8 cellular contexts compared by ENCODE assay signal in the genomic region with DNA sequence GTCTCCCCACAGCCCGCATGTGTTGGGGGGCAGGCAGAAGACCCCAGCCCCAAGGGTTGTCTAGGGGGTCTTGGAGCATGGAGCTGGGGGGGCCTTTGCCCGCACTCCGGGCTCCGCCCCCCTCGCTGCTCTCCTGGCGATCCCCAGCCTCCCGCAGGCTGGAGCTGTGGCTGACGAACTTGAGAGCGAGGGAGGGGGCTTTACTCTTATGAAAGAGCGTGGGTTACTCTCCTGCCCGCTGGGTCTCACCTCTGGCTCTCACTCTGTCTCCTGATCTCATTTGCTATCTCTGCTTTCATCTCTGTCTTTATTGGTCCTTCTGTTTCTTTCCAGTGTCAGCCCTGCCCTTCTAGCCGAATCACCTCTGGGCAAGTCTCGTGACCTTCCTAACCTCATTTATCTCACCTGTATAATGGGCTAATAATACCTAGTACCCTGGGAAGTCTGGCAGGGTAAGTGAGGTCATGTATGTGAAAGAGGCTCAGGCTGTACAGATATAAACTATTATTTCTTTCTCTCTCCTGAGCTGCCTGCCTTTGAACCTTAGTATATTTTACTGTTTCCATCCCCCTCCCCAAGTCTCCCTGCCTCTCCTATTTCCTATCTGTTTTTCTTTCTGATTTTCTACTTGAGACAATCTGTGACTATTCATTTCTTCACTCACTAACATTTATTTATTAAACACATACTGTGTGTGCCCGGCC. TPM values are rescaled to one million over a fixed set of nuclear protein-coding genes. Genes with fewer than 3 reads are reported as not detected.
DNase-seq lines count a peak whose midpoint lies in the region; ATAC-seq and TF ChIP-seq lines count a peak whose summit lies in the region.

No MANE protein-coding gene starts in this region.

- H3K79me2 ChIP-seq in hepatocyte = peaks cover 28% of the 10 kb centered on the region

- H3K4me2 ChIP-seq in hepatocyte = peak overlapping the region; percentile 93

- DNase-seq in SIG-M5 treated with dmso at 0.1 percent for 504 hours (lab: John Stamatoyannopoulos, UW; ENCODE audit: unreplicated experiment) (peak; percentile 39), SIG-M5 (lab: John Stamatoyannopoulos, UW) (no peak), LHCN-M2 (ENCODE audit: low read depth) (peak; percentile 29), hepatocyte (ENCODE audit: low spot score) (peak; percentile 81)
- DNase-seq in activated T-helper 1 cell treated with anti-CD3 and anti-CD28 coated beads, Interleukin-12 subunit alpha, Interleukin-12 subunit beta, Interleukin-2, Interleukin-4 antibody, amounts not matched to agents 30 ng/mL and 10 ng/mL and 1 ng/mL, durations not matched to agents 14 hours and 24 hours and 36 hours (ENCODE audit: low spot score) = no peak

- H3K9me2 ChIP-seq in hepatocyte (replicated peaks; ENCODE audit: insufficient read depth) = no peaks in the 10 kb centered on the region

- H3K36me3 ChIP-seq in hepatocyte (replicated peaks; ENCODE audit: insufficient read depth, low read depth) (no peaks in the 10 kb centered on the region), skeletal muscle tissue (ENCODE audit: control insufficient read depth in 3 of 3, insufficient read depth in 3 of 3, low read length in 3 of 3) (peaks cover 4 to 12% (median 8%) of the 10 kb centered on the region in 3 donors)

- H3K27ac Mint-ChIP-seq in activated T-helper 1 cell treated with anti-CD3 and anti-CD28 coated beads, Interleukin-12 subunit alpha, Interleukin-12 subunit beta, Interleukin-2, Interleukin-4 antibody, amounts not matched to agents 30 ng/mL and 10 ng/mL and 1 ng/mL, durations not matched to agents 14 hours and 24 hours and 36 hours = peak overlapping the region; percentile 79

- peaks cover 31% of the 10 kb centered on the region for H3K4me1 Mint-ChIP-seq in activated T-helper 1 cell treated with anti-CD3 and anti-CD28 coated beads, Interleukin-12 subunit alpha, Interleukin-12 subunit beta, Interleukin-2, Interleukin-4 antibody, amounts not matched to agents 30 ng/mL and 10 ng/mL and 1 ng/mL, durations not matched to agents 14 hours and 24 hours and 36 hours (ENCODE audit: low read depth)

- intact Hi-C loops in activated T-helper 1 cell treated with anti-CD3 and anti-CD28 coated beads, Interleukin-12 subunit alpha, Interleukin-12 subunit beta, Interleukin-2, Interleukin-4 antibody, amounts not matched to agents 30 ng/mL and 10 ng/mL and 1 ng/mL, durations not matched to agents 14 hours and 24 hours and 36 hours (cut with micrococcal nuclease) = loop anchor here (1.0 to 5.0 kb wide), 2 partner anchors 14 to 457 kb away; a partner anchor contains a TSS

- no peak for ATAC-seq in GM19035 (IDR thresholded peaks at IDR 0.05; ENCODE audit: unreplicated experiment)
- no peak for ATAC-seq in GM21619 (IDR thresholded peaks at IDR 0.05; ENCODE audit: unreplicated experiment)

- H3K27me3 ChIP-seq in hepatocyte (no peaks in the 10 kb centered on the region), skeletal muscle tissue (ENCODE audit: control insufficient read depth in 3 of 3, insufficient read depth in 3 of 3, low read length in 3 of 3) (no peaks in the 10 kb centered on the region)

- H3K4me3 ChIP-seq in hepatocyte (peak overlapping the region; percentile 77), skeletal muscle tissue (ENCODE audit: low read length in 3 of 3) (peak overlapping the region; percentile 82 to 88 (median 83))

- H3K9ac ChIP-seq in skeletal muscle tissue (ENCODE audit: low read depth in 1 of 3, low read length in 3 of 3) = peak overlapping the region in 2 of 3 donors; percentile 51 to 88

- H3K27ac ChIP-seq in hepatocyte = peak overlapping the region; percentile 97
- no peak overlapping the region for H3K27ac ChIP-seq in skeletal muscle tissue (ENCODE audit: low read depth, low read length)

- peaks cover 10% of the 10 kb centered on the region for H3K36me3 Mint-ChIP-seq in activated T-helper 1 cell treated with anti-CD3 and anti-CD28 coated beads, Interleukin-12 subunit alpha, Interleukin-12 subunit beta, Interleukin-2, Interleukin-4 antibody, amounts not matched to agents 30 ng/mL and 10 ng/mL and 1 ng/mL, durations not matched to agents 14 hours and 24 hours and 36 hours (ENCODE audit: low read depth)

- no peaks in the 10 kb centered on the region for H3K27me3 Mint-ChIP-seq in activated T-helper 1 cell treated with anti-CD3 and anti-CD28 coated beads, Interleukin-12 subunit alpha, Interleukin-12 subunit beta, Interleukin-2, Interleukin-4 antibody, amounts not matched to agents 30 ng/mL and 10 ng/mL and 1 ng/mL, durations not matched to agents 14 hours and 24 hours and 36 hours (ENCODE audit: insufficient read depth)

- no peak for TF ChIP-seq CTCF in hepatocyte (IDR thresholded peaks at IDR 0.05; ENCODE audit: poor library complexity)

- peak overlapping the region; percentile 93 for H3K4me3 Mint-ChIP-seq in activated T-helper 1 cell treated with anti-CD3 and anti-CD28 coated beads, Interleukin-12 subunit alpha, Interleukin-12 subunit beta, Interleukin-2, Interleukin-4 antibody, amounts not matched to agents 30 ng/mL and 10 ng/mL and 1 ng/mL, durations not matched to agents 14 hours and 24 hours and 36 hours

- WGBS in hepatocyte (ENCODE audit: low lambda C conversion rate, missing lambda C conversion rate) = 3% methylated on average over 13 of the region's 14 CpGs

- no peaks in the 10 kb centered on the region for H3K9me3 Mint-ChIP-seq in activated T-helper 1 cell treated with anti-CD3 and anti-CD28 coated beads, Interleukin-12 subunit alpha, Interleukin-12 subunit beta, Interleukin-2, Interleukin-4 antibody, amounts not matched to agents 30 ng/mL and 10 ng/mL and 1 ng/mL, durations not matched to agents 14 hours and 24 hours and 36 hours

- H2AFZ ChIP-seq in hepatocyte = peak overlapping the region; percentile 50

- H3K9me3 ChIP-seq in hepatocyte (ENCODE audit: low read depth) = no peaks in the 10 kb centered on the region
- H3K9me3 ChIP-seq in skeletal muscle tissue (ENCODE audit: control insufficient read depth in 3 of 3, low read length in 3 of 3) = no peaks in the 10 kb centered on the region

- H4K20me1 ChIP-seq in hepatocyte (ENCODE audit: insufficient read depth, poor library complexity, severe bottlenecking) = peaks cover 3% of the 10 kb centered on the region

- peaks cover 15% of the 10 kb centered on the region for H3K4me1 ChIP-seq in hepatocyte (ENCODE audit: insufficient read depth)
- H3K4me1 ChIP-seq in skeletal muscle tissue (ENCODE audit: control insufficient read depth in 3 of 3, insufficient read depth in 3 of 3, low read length in 3 of 3) = peaks cover 24 to 30% (median 28%) of the 10 kb centered on the region in 3 donors

RNA-seq across cellular contexts. Expression of a gene that starts 0.7 kb away (rescaled TPM):
- total RNA-seq in LHCN-M2 (2014; rRNA removed) = 8.0 and 8.7 TPM in 2 replicates
- 7.1 TPM for polyA plus RNA-seq in LHCN-M2 (2012)
- 5.7 and 6.8 TPM in 2 replicates for total RNA-seq in activated T-helper 1 cell treated with anti-CD3 and anti-CD28 coated beads, Interleukin-12 subunit alpha, Interleukin-12 subunit beta, Interleukin-2, Interleukin-4 antibody, amounts not matched to agents 30 ng/mL and 10 ng/mL and 1 ng/mL, durations not matched to agents 14 hours and 24 hours and 36 hours
- 20.5 and 21.3 TPM in 2 replicates for total RNA-seq in hepatocyte
- polyA plus RNA-seq in hepatocyte = 16.3 and 18.1 TPM in 2 replicates
- total RNA-seq in skeletal muscle tissue = 3.7 TPM

RNA-seq across cellular contexts. Expression of a gene that starts 13.1 kb away (rescaled TPM):
- 82.4 and 86.7 TPM in 2 replicates for total RNA-seq in LHCN-M2 (2014; rRNA removed)
- 55.8 TPM for polyA plus RNA-seq in LHCN-M2 (2012)
- 82.9 and 86.8 TPM in 2 replicates for total RNA-seq in activated T-helper 1 cell treated with anti-CD3 and anti-CD28 coated beads, Interleukin-12 subunit alpha, Interleukin-12 subunit beta, Interleukin-2, Interleukin-4 antibody, amounts not matched to agents 30 ng/mL and 10 ng/mL and 1 ng/mL, durations not matched to agents 14 hours and 24 hours and 36 hours
- 44.8 and 55.7 TPM in 2 replicates for total RNA-seq in hepatocyte
- 108 and 117 TPM in 2 replicates for polyA plus RNA-seq in hepatocyte
- total RNA-seq in skeletal muscle tissue = 33.9 TPM

RNA-seq across cellular contexts. Expression of a gene that starts 14.4 kb away (rescaled TPM):
- total RNA-seq in LHCN-M2 (2014; rRNA removed) = 1.7 and 2.1 TPM in 2 replicates
- 3.9 TPM for polyA plus RNA-seq in LHCN-M2 (2012)
- total RNA-seq in activated T-helper 1 cell treated with anti-CD3 and anti-CD28 coated beads, Interleukin-12 subunit alpha, Interleukin-12 subunit beta, Interleukin-2, Interleukin-4 antibody, amounts not matched to agents 30 ng/mL and 10 ng/mL and 1 ng/mL, durations not matched to agents 14 hours and 24 hours and 36 hours = 2.8 and 3.0 TPM in 2 replicates
- total RNA-seq in hepatocyte = 4.0 and 5.5 TPM in 2 replicates
- polyA plus RNA-seq in hepatocyte = 10.3 and 13.1 TPM in 2 replicates
- 0.52 TPM for total RNA-seq in skeletal muscle tissue

RNA-seq across cellular contexts. Expression of a gene that starts 30.6 kb away (rescaled TPM):
- not detected in 2 replicates for total RNA-seq in LHCN-M2 (2014; rRNA removed)
- not detected for polyA plus RNA-seq in LHCN-M2 (2012)
- not detected in 2 replicates for total RNA-seq in activated T-helper 1 cell treated with anti-CD3 and anti-CD28 coated beads, Interleukin-12 subunit alpha, Interleukin-12 subunit beta, Interleukin-2, Interleukin-4 antibody, amounts not matched to agents 30 ng/mL and 10 ng/mL and 1 ng/mL, durations not matched to agents 14 hours and 24 hours and 36 hours
- total RNA-seq in hepatocyte = 0.60 TPM in 1 of 2 replicates, not detected in the other
- polyA plus RNA-seq in hepatocyte = 0.12 TPM in 1 of 2 replicates, not detected in the other
- total RNA-seq in skeletal muscle tissue = not detected

RNA-seq across cellular contexts. Expression of a gene that starts 30.7 kb away (rescaled TPM):
- total RNA-seq in LHCN-M2 (2014; rRNA removed) = 0.11 and 0.13 TPM in 2 replicates
- polyA plus RNA-seq in LHCN-M2 (2012) = not detected
- 0.26 and 0.27 TPM in 2 replicates for total RNA-seq in activated T-helper 1 cell treated with anti-CD3 and anti-CD28 coated beads, Interleukin-12 subunit alpha, Interleukin-12 subunit beta, Interleukin-2, Interleukin-4 antibody, amounts not matched to agents 30 ng/mL and 10 ng/mL and 1 ng/mL, durations not matched to agents 14 hours and 24 hours and 36 hours
- total RNA-seq in hepatocyte = 0.04 and 1.6 TPM in 2 replicates
- polyA plus RNA-seq in hepatocyte = 0.40 and 0.47 TPM in 2 replicates
- total RNA-seq in skeletal muscle tissue = not detected

Comparison
In these comparisons a context has a peak if more than half of its experiments do, and no peak if none do; other contexts are left out.
1. DNase-seq: peak in SIG-M5 treated with dmso at 0.1 percent for 504 hours (single experiment), LHCN-M2 (single experiment) and hepatocyte (single experiment); none in SIG-M5 (single experiment) and activated T-helper 1 cell treated with anti-CD3 and anti-CD28 coated beads, Interleukin-12 subunit alpha, Interleukin-12 subunit beta, Interleukin-2, Interleukin-4 antibody, amounts not matched to agents 30 ng/mL and 10 ng/mL and 1 ng/mL, durations not matched to agents 14 hours and 24 hours and 36 hours (single experiment).